In genomic region chr21:39006653-39007417, GRCh38 we compare ENCODE assay signal across 11 cellular contexts.
DNase-seq lines count a peak whose midpoint lies in the region; ATAC-seq and TF ChIP-seq lines count a peak whose summit lies in the region.
"Had no signal": no experiment of that assay in that cellular context is flagged by ENCODE, and none has a peak within 500 bp of the region (broad histone marks: within the 10 kb centered on the region; RNA-seq: fewer than 3 reads in every experiment).

No MANE protein-coding gene starts in this region.

- peak in 1 of 4 donors; percentile 32 for TF ChIP-seq EP300 in sigmoid colon (IDR thresholded peaks at IDR 0.05)

- H3K4me1 ChIP-seq in HUES48 (ENCODE audit: control insufficient read depth, insufficient read depth, low read length) (peaks cover 12% of the 10 kb centered on the region; the same call in 1 of the 2 replicates), ascending aorta (peaks cover 16 to 44% of the 10 kb centered on the region in 2 donors), sigmoid colon (peaks cover 0 to 18% (median 15%) of the 10 kb centered on the region in 4 donors)

- H3K4me1 Mint-ChIP-seq in T-cell = peaks cover 9 to 15% (median 13%) of the 10 kb centered on the region in 3 donors

- peaks cover 4 to 8% of the 10 kb centered on the region in 2 donors for H3K27me3 Mint-ChIP-seq in T-cell
- H3K27me3 Mint-ChIP-seq: activated CD4-positive, alpha-beta T cell treated with anti-CD3 and anti-CD28 coated beads, Interleukin-2, amount 10 ng/mL, durations not matched to agents 7 days and 5 days had no signal

- TF ChIP-seq CTCF in ascending aorta (IDR thresholded peaks at IDR 0.05) (no peak), sigmoid colon (IDR thresholded peaks at IDR 0.05) (peak in 1 of 4 experiments; percentile 4)

- 15 to 25% methylated on average over 8 of the region's 8 CpGs for WGBS in sigmoid colon, 2 donors

- H3K9me3 ChIP-seq in HUES48 (ENCODE audit: control insufficient read depth, insufficient read depth, low read length) (no peaks in the 10 kb centered on the region), ascending aorta (peaks cover 0 to 7% of the 10 kb centered on the region in 2 donors), sigmoid colon (no peaks in the 10 kb centered on the region)

- ATAC-seq in left ventricle myocardium superior (peak; percentile 79), T-cell (replicated peaks in 1 of 4) (no peak)
- ATAC-seq: natural killer cell treated with Interleukin-12 subunit alpha and Interleukin-12 subunit beta and Interleukin-15 and Interleukin-18, amount 100 ng/mL, for 72 hours had no signal

- H3K36me3 Mint-ChIP-seq in T-cell = no peaks in the 10 kb centered on the region
- H3K36me3 Mint-ChIP-seq: natural killer cell treated with Interleukin-12 subunit alpha and Interleukin-12 subunit beta and Interleukin-15 and Interleukin-18, amount 100 ng/mL, for 72 hours had no signal

- DNase-seq in ascending aorta (ENCODE audit: low spot score in 2 of 2) (peak; percentile 53 to 91), left ventricle myocardium superior (peak; percentile 77), sigmoid colon (no peak), NCI-H1048 (lab: John Stamatoyannopoulos, UW) (no peak), T-cell (no peak), mesenteric fat pad (ENCODE audit: low spot score) (no peak)
- DNase-seq in activated CD4-positive, alpha-beta T cell treated with anti-CD3 and anti-CD28 coated beads, Interleukin-2, amount 50 U/mL, for 48 hours = no peak
- DNase-seq: activated CD4-positive, alpha-beta T cell treated with anti-CD3 and anti-CD28 coated beads, Interleukin-2, amount 10 ng/mL, durations not matched to agents 7 days and 5 days; NCI-H526 had no signal

- no peaks in the 10 kb centered on the region for H3K9me3 Mint-ChIP-seq in T-cell
- H3K9me3 Mint-ChIP-seq: activated CD4-positive, alpha-beta T cell treated with anti-CD3 and anti-CD28 coated beads, Interleukin-2, amount 10 ng/mL, durations not matched to agents 7 days and 5 days; natural killer cell treated with Interleukin-12 subunit alpha and Interleukin-12 subunit beta and Interleukin-15 and Interleukin-18, amount 100 ng/mL, for 72 hours had no signal

- intact Hi-C loops in ascending aorta (cut with DNase I) = loop anchor here (5.0 kb wide), 2 partner anchors 200 to 255 kb away; partner anchors contain the start of gene ETS2
- intact Hi-C loops in left ventricle myocardium superior (cut with micrococcal nuclease) = no loop called here
- intact Hi-C loops in sigmoid colon (cut with DNase I) = loop anchor here (10.0 kb wide), 1 partner anchor 98 kb away; no protein-coding TSS in a partner anchor

- TF ChIP-seq POLR2A in sigmoid colon (IDR thresholded peaks at IDR 0.05) = no peak

- no peak overlapping the region for H3K4me3 ChIP-seq in HUES48 (ENCODE audit: low read depth, low read length)
- H3K4me3 ChIP-seq in ascending aorta = peak overlapping the region in 1 of 2 donors; percentile 14
- H3K4me3 ChIP-seq in sigmoid colon = no peak overlapping the region

- H3K27ac ChIP-seq in HUES48 (ENCODE audit: low read depth, low read length) (peak overlapping the region; percentile 43), ascending aorta (peak overlapping the region; percentile 90 to 95), sigmoid colon (peak overlapping the region; percentile 57 to 68 (median 67))

- no peak overlapping the region for H3K9ac ChIP-seq in HUES48 (ENCODE audit: low read depth, low read length)

- CTCF ChIA-PET in T-cell (lab: Charles Lee) = no interaction called here

- H3K27me3 ChIP-seq in HUES48 (ENCODE audit: control insufficient read depth, insufficient read depth, low read length) = no peaks in the 10 kb centered on the region
- no peaks in the 10 kb centered on the region for H3K27me3 ChIP-seq in ascending aorta
- H3K27me3 ChIP-seq in sigmoid colon = no peaks in the 10 kb centered on the region

- POLR2A ChIA-PET in T-cell (lab: Charles Lee) = interaction anchor here in 1 of 2 donors (0.6 kb wide), 1 partner anchor 41 kb away, joined by 4 read pairs; no protein-coding TSS in a partner anchor

- no peak overlapping the region for H3K4me3 Mint-ChIP-seq in T-cell
- H3K4me3 Mint-ChIP-seq: activated CD4-positive, alpha-beta T cell treated with anti-CD3 and anti-CD28 coated beads, Interleukin-2, amount 10 ng/mL, durations not matched to agents 7 days and 5 days; natural killer cell treated with Interleukin-12 subunit alpha and Interleukin-12 subunit beta and Interleukin-15 and Interleukin-18, amount 100 ng/mL, for 72 hours had no signal

- H3K27ac Mint-ChIP-seq in T-cell = no peak overlapping the region
- H3K27ac Mint-ChIP-seq: activated CD4-positive, alpha-beta T cell treated with anti-CD3 and anti-CD28 coated beads, Interleukin-2, amount 10 ng/mL, durations not matched to agents 7 days and 5 days; natural killer cell treated with Interleukin-12 subunit alpha and Interleukin-12 subunit beta and Interleukin-15 and Interleukin-18, amount 100 ng/mL, for 72 hours had no signal

- H3K36me3 ChIP-seq in HUES48 (ENCODE audit: control insufficient read depth, insufficient read depth, low read length) = no peaks in the 10 kb centered on the region
- H3K36me3 ChIP-seq in ascending aorta = no peaks in the 10 kb centered on the region
- H3K36me3 ChIP-seq in sigmoid colon = no peaks in the 10 kb centered on the region

Comparison
In these comparisons a context has a peak if more than half of its experiments do, and no peak if none do; other contexts are left out.
1. DNase-seq: peak in ascending aorta (2 of 2) and left ventricle myocardium superior (single experiment); none in sigmoid colon (single experiment), NCI-H1048 (single experiment), activated CD4-positive, alpha-beta T cell treated with anti-CD3 and anti-CD28 coated beads, Interleukin-2, amount 50 U/mL, for 48 hours (0 of 2), T-cell (0 of 34) and mesenteric fat pad (single experiment).
2. Peak in every context shown above with its lines, with median percentiles within 50 percentile points of each other: H3K27ac ChIP-seq.